In genomic region chr2:195413422-195413821, GRCh38 we compare ENCODE assay signal across 14 cellular contexts.
"Had no signal": no experiment of that assay in that cellular context is flagged by ENCODE, and none has a peak within 500 bp of the region (broad histone marks: within the 10 kb centered on the region; RNA-seq: fewer than 3 reads in every experiment).

No MANE protein-coding gene starts in this region.

- H3K27me3 ChIP-seq: gastrocnemius medialis, heart right ventricle, thyroid gland, vagina had no signal

- ATAC-seq: gastrocnemius medialis, heart right ventricle had no signal

- H3K27ac Mint-ChIP-seq: activated naive CD8-positive, alpha-beta T cell treated with anti-CD3 and anti-CD28 coated beads for 36 hours; nephron progenitor cell had no signal

- H3K27me3 Mint-ChIP-seq: activated naive CD8-positive, alpha-beta T cell treated with anti-CD3 and anti-CD28 coated beads for 36 hours had no signal

- H3K36me3 ChIP-seq: gastrocnemius medialis, heart right ventricle, left ventricle myocardium inferior, thyroid gland, vagina had no signal

- H3K9me3 Mint-ChIP-seq: activated naive CD8-positive, alpha-beta T cell treated with anti-CD3 and anti-CD28 coated beads for 36 hours; nephron progenitor cell had no signal

- H3K4me3 Mint-ChIP-seq: activated naive CD8-positive, alpha-beta T cell treated with anti-CD3 and anti-CD28 coated beads for 36 hours; nephron progenitor cell had no signal

- H3K9me3 ChIP-seq: gastrocnemius medialis, heart right ventricle, left ventricle myocardium inferior, thyroid gland, vagina had no signal

- H3K4me3 ChIP-seq: gastrocnemius medialis, heart right ventricle, left ventricle myocardium inferior, thyroid gland, vagina had no signal

- DNase-seq: activated CD4-positive, alpha-beta T cell treated with anti-CD3 and anti-CD28 coated beads, Interleukin-2, amount 50 U/mL, for 4 hours; activated CD4-positive, CD25-positive, alpha-beta regulatory T cell; activated effector memory CD4-positive, alpha-beta T cell treated with anti-CD3 and anti-CD28 coated beads, Interleukin-2, amount 50 U/mL, for 16 hours; activated naive CD8-positive, alpha-beta T cell treated with anti-CD3 and anti-CD28 coated beads for 36 hours; activated T-cell treated with anti-CD3 and anti-CD28 coated beads, Interleukin-2, amount 50 U/mL, for 1 hour; anterior cingulate cortex; gastrocnemius medialis; heart right ventricle; left ventricle myocardium inferior; nephron progenitor cell; stimulated activated CD4-positive, alpha-beta T cell treated with anti-CD3 and anti-CD28 coated beads, Interleukin-4, amount 100 ng/mL, for 1 hour; stimulated activated CD8-positive, alpha-beta memory T cell treated with anti-CD3 and anti-CD28 coated beads, Interleukin-4, amount 100 ng/mL, for 48 hours; thyroid gland had no signal

- H3K27ac ChIP-seq: gastrocnemius medialis, heart right ventricle, left ventricle myocardium inferior, thyroid gland, vagina had no signal

- H3K4me1 ChIP-seq: gastrocnemius medialis, left ventricle myocardium inferior, thyroid gland, vagina had no signal

- H3K36me3 Mint-ChIP-seq: activated naive CD8-positive, alpha-beta T cell treated with anti-CD3 and anti-CD28 coated beads for 36 hours had no signal
